In the genomic region with DNA sequence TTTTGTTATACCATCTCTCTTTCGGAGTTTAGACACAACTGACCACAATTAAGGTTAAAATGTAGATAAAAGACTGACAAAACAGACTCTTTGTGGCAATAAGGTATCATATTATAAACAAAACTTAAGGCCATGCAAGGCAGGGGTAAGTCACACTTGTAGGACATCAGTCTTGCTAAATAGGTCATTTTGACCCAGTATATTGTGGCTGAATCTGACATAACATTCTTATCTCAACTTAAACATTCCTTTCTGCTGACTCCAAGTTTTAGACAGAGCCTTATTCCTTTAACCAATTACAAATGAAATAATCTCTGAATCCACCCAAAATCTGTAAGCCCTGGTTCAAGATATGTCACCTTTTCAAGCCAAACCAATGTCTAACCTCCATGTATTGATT, we compare ENCODE assay signal across 21 cellular contexts.
A peak's percentile ranks its signal among the peaks of the same experiment; 100 is the strongest.
DNase-seq lines count a peak whose midpoint lies in the region; ATAC-seq and TF ChIP-seq lines count a peak whose summit lies in the region.
"Had no signal": no experiment of that assay in that cellular context is flagged by ENCODE, and none has a peak within 500 bp of the region (broad histone marks: within the 10 kb centered on the region; RNA-seq: fewer than 3 reads in every experiment).

No MANE protein-coding gene starts in this region.

- H3F3A ChIP-seq in smooth muscle cell (ENCODE audit: low read depth), result no peaks in the 10 kb centered on the region

- DNase-seq in HS-27A (ENCODE audit: low read depth), result peak; percentile 23
- peak; percentile 21 for DNase-seq in adipocyte (ENCODE audit: low read depth)
- DNase-seq in fibroblast of lung (ENCODE audit: low read depth in 2 of 2), result peak; percentile 13 to 60
- DNase-seq in smooth muscle cell (lab: John Stamatoyannopoulos, UW; ENCODE audit: unreplicated experiment), result no peak
- DNase-seq in NCI-H69 (lab: John Stamatoyannopoulos, UW), result no peak
- DNase-seq in NCI-H2029 (lab: John Stamatoyannopoulos, UW), result no peak
- DNase-seq: ACHN; C1 segment of cervical spinal cord; CD8-positive, alpha-beta memory T cell; H9; KG1; NCI-H1694 treated with DMSO at 0.1 percent for 48 hours; NCI-H2107; NCI-H2227 treated with DMSO at 0.1 percent for 48 hours; NCI-H524; PC-3; RPMI8226; SIG-M5 had no signal

- H3K9me3 ChIP-seq in adipocyte (ENCODE audit: control insufficient read depth, low read length) (no peaks in the 10 kb centered on the region), fibroblast of lung (ENCODE audit: control insufficient read depth, insufficient read depth, low read depth, low read length) (no peaks in the 10 kb centered on the region), smooth muscle cell (replicated peaks; ENCODE audit: low read depth) (no peaks in the 10 kb centered on the region)

- H2AFZ ChIP-seq in fibroblast of lung (ENCODE audit: low read length), result no peak overlapping the region
- no peak overlapping the region for H2AFZ ChIP-seq in smooth muscle cell (ENCODE audit: low read depth)

- H3K9ac ChIP-seq in adipocyte (ENCODE audit: low read length) (no peak overlapping the region), fibroblast of lung (ENCODE audit: insufficient read depth, low read length) (no peak overlapping the region), smooth muscle cell (ENCODE audit: low read depth) (no peak overlapping the region)

- H3K4me1 ChIP-seq in adipocyte (ENCODE audit: control insufficient read depth, insufficient read depth, low read length) (no peaks in the 10 kb centered on the region), fibroblast of lung (ENCODE audit: control insufficient read depth, extremely low read depth, insufficient read depth, low read length) (no peaks in the 10 kb centered on the region), smooth muscle cell (ENCODE audit: low read depth) (no peaks in the 10 kb centered on the region)

- H3K4me3 ChIP-seq in adipocyte (ENCODE audit: low read length) (no peak overlapping the region), fibroblast of lung (replicated peaks in 1 of 4; ENCODE audit: control extremely low read depth in 1 of 4, insufficient read depth in 1 of 4, low read depth in 3 of 4, low read length in 4 of 4) (no peak overlapping the region), smooth muscle cell (no peak overlapping the region)

- H3K27me3 ChIP-seq in adipocyte (replicated peaks; ENCODE audit: control insufficient read depth, insufficient read depth, low read length), result no peaks in the 10 kb centered on the region
- H3K27me3 ChIP-seq in fibroblast of lung (ENCODE audit: control insufficient read depth, insufficient read depth, low read length), result no peaks in the 10 kb centered on the region
- no peaks in the 10 kb centered on the region for H3K27me3 ChIP-seq in smooth muscle cell (ENCODE audit: low read depth)

- H3K36me3 ChIP-seq in adipocyte (ENCODE audit: control insufficient read depth, insufficient read depth, low read length, severe bottlenecking) (no peaks in the 10 kb centered on the region), fibroblast of lung (ENCODE audit: control insufficient read depth, insufficient read depth, low read length) (no peaks in the 10 kb centered on the region), smooth muscle cell (ENCODE audit: low read depth) (no peaks in the 10 kb centered on the region)

- H3K79me2 ChIP-seq in fibroblast of lung (ENCODE audit: control insufficient read depth, insufficient read depth, low read length) (no peaks in the 10 kb centered on the region), smooth muscle cell (ENCODE audit: low read depth) (no peaks in the 10 kb centered on the region)

- no peak overlapping the region for H3K27ac ChIP-seq in fibroblast of lung (ENCODE audit: insufficient read depth, low read length)
- no peak overlapping the region for H3K27ac ChIP-seq in smooth muscle cell (ENCODE audit: low read depth)

- ATAC-seq in HG03025 (IDR thresholded peaks at IDR 0.05; ENCODE audit: low FRiP score, unreplicated experiment), result no peak
- ATAC-seq: HepG2, PC-3, SK-N-SH treated with all-trans-retinoic acid at 6 μM for 48 hours had no signal

- TF ChIP-seq CTCF in fibroblast of lung (conservative IDR thresholded peaks at IDR 0.05 in 1 of 2, IDR thresholded peaks at IDR 0.05 in 1 of 2; ENCODE audit: low read depth in 1 of 2, low read length in 2 of 2) (no peak), smooth muscle cell (IDR thresholded peaks at IDR 0.05; ENCODE audit: borderline replicate concordance, insufficient read depth, poor library complexity, severe bottlenecking) (no peak)

- H4K20me1 ChIP-seq in fibroblast of lung (ENCODE audit: control insufficient read depth, extremely low read depth, insufficient read depth, low read length) (no peaks in the 10 kb centered on the region), smooth muscle cell (ENCODE audit: low read depth) (no peaks in the 10 kb centered on the region)

- H3K4me2 ChIP-seq in fibroblast of lung (ENCODE audit: extremely low read depth, insufficient read depth, low read length), result no peak overlapping the region
- H3K4me2 ChIP-seq in smooth muscle cell, result peak overlapping the region; percentile 52

- 63% methylated on average over 1 of the region's 1 CpG for WGBS in smooth muscle cell (ENCODE audit: low lambda C conversion rate)

Comparison
In these comparisons a context has a peak if more than half of its experiments do, and no peak if none do; other contexts are left out.
1. DNase-seq: peak in HS-27A (single experiment), adipocyte (single experiment) and fibroblast of lung (2 of 2); none in smooth muscle cell (single experiment), NCI-H69 (single experiment) and NCI-H2029 (single experiment).